ENCODE assay signal across 8 cellular contexts in genomic region chr5:170225326-170226137, GRCh38. TPM values are rescaled to one million over a fixed set of nuclear protein-coding genes. Genes with fewer than 3 reads are reported as not detected.
DNase-seq lines count a peak whose midpoint lies in the region; ATAC-seq and TF ChIP-seq lines count a peak whose summit lies in the region.

No MANE protein-coding gene starts in this region.

- H4K20me1 ChIP-seq in PC-9 (ENCODE audit: insufficient read depth) (no peaks in the 10 kb centered on the region), fibroblast of lung (ENCODE audit: control insufficient read depth, extremely low read depth, insufficient read depth, low read length) (no peaks in the 10 kb centered on the region), neural progenitor cell (ENCODE audit: low read depth) (no peaks in the 10 kb centered on the region)

- CTCF ChIA-PET in PC-9 (lab: Charles Lee) = interaction anchor here (0.8 to 1.0 kb wide), 2 partner anchors 202 to 408 kb away, joined by 3 to 6 read pairs; no protein-coding TSS in a partner anchor

- no peak overlapping the region for H3K27ac Mint-ChIP-seq in activated T-cell treated with anti-CD3 and anti-CD28 coated beads, Interleukin-2, amount 50 U/mL, for 24 hours
- peak overlapping the region; percentile 61 for H3K27ac Mint-ChIP-seq in neural progenitor cell
- H3K27ac Mint-ChIP-seq in stimulated activated naive CD8-positive, alpha-beta T cell treated with anti-CD3 and anti-CD28 coated beads, Interleukin-15, amount 100 ng/mL, for 72 hours = peak overlapping the region in 1 of 2 donors; percentile 90

- no peak overlapping the region for H3K4me2 ChIP-seq in PC-9
- no peak overlapping the region for H3K4me2 ChIP-seq in fibroblast of lung (ENCODE audit: extremely low read depth, insufficient read depth, low read length)
- no peak overlapping the region for H3K4me2 ChIP-seq in neural progenitor cell

- H3K4me3 Mint-ChIP-seq in activated T-cell treated with anti-CD3 and anti-CD28 coated beads, Interleukin-2, amount 50 U/mL, for 24 hours = no peak overlapping the region
- no peak overlapping the region for H3K4me3 Mint-ChIP-seq in neural progenitor cell
- H3K4me3 Mint-ChIP-seq in stimulated activated naive CD8-positive, alpha-beta T cell treated with anti-CD3 and anti-CD28 coated beads, Interleukin-15, amount 100 ng/mL, for 72 hours = no peak overlapping the region

- POLR2A ChIA-PET in PC-9 (lab: Charles Lee; ENCODE audit: unreplicated experiment) = interaction anchor here (0.6 kb wide), 1 partner anchor 1167 kb away, joined by 4 read pairs; no protein-coding TSS in a partner anchor

- H3K4me3 ChIP-seq in PC-9 (no peak overlapping the region), fibroblast of lung (replicated peaks in 1 of 4; ENCODE audit: control extremely low read depth in 1 of 4, insufficient read depth in 1 of 4, low read depth in 3 of 4, low read length in 4 of 4) (no peak overlapping the region), neural progenitor cell (no peak overlapping the region)

- H3K27ac ChIP-seq in PC-9 (no peak overlapping the region), fibroblast of lung (ENCODE audit: insufficient read depth, low read length) (no peak overlapping the region), neural progenitor cell (no peak overlapping the region)

- peak; percentile 78 for ATAC-seq in stimulated activated naive CD8-positive, alpha-beta T cell treated with anti-CD3 and anti-CD28 coated beads, Interleukin-15, amount 100 ng/mL, for 72 hours
- no peak for ATAC-seq in GM19324 (IDR thresholded peaks at IDR 0.05; ENCODE audit: low FRiP score, unreplicated experiment)

- intact Hi-C loops in PC-9 (cut with micrococcal nuclease; ENCODE audit: unreplicated experiment) = loop anchor here (1.0 kb wide), 2 partner anchors 196 to 408 kb away; no protein-coding TSS in a partner anchor

- H2AFZ ChIP-seq in PC-9 = no peak overlapping the region
- H2AFZ ChIP-seq in fibroblast of lung (ENCODE audit: low read length) = no peak overlapping the region
- peak overlapping the region; percentile 88 for H2AFZ ChIP-seq in neural progenitor cell (replicated peaks)

- H3K9me3 Mint-ChIP-seq in activated T-cell treated with anti-CD3 and anti-CD28 coated beads, Interleukin-2, amount 50 U/mL, for 24 hours = no peaks in the 10 kb centered on the region
- no peaks in the 10 kb centered on the region for H3K9me3 Mint-ChIP-seq in neural progenitor cell
- H3K9me3 Mint-ChIP-seq in stimulated activated naive CD8-positive, alpha-beta T cell treated with anti-CD3 and anti-CD28 coated beads, Interleukin-15, amount 100 ng/mL, for 72 hours = no peaks in the 10 kb centered on the region

- no TSS peak for BruUV-seq in PC-9 (replicated peaks; lab: Mats Ljungman, UMichigan)

- H3K9me3 ChIP-seq in PC-9 (ENCODE audit: insufficient read depth, low read depth) (no peaks in the 10 kb centered on the region), fibroblast of lung (ENCODE audit: control insufficient read depth, insufficient read depth, low read depth, low read length) (no peaks in the 10 kb centered on the region), neural progenitor cell (ENCODE audit: low read depth) (no peaks in the 10 kb centered on the region)

- no peaks in the 10 kb centered on the region for H3K36me3 ChIP-seq in PC-9 (ENCODE audit: low read depth)
- H3K36me3 ChIP-seq in fibroblast of lung (ENCODE audit: control insufficient read depth, insufficient read depth, low read length) = no peaks in the 10 kb centered on the region
- H3K36me3 ChIP-seq in neural progenitor cell = no peaks in the 10 kb centered on the region

- H3K9me2 ChIP-seq in PC-9 (ENCODE audit: insufficient read depth) = no peaks in the 10 kb centered on the region

- peaks cover 3% of the 10 kb centered on the region for H3K4me1 Mint-ChIP-seq in activated T-cell treated with anti-CD3 and anti-CD28 coated beads, Interleukin-2, amount 50 U/mL, for 24 hours (ENCODE audit: low read depth)
- peaks cover 51% of the 10 kb centered on the region for H3K4me1 Mint-ChIP-seq in neural progenitor cell
- H3K4me1 Mint-ChIP-seq in stimulated activated naive CD8-positive, alpha-beta T cell treated with anti-CD3 and anti-CD28 coated beads, Interleukin-15, amount 100 ng/mL, for 72 hours = peaks cover 13% of the 10 kb centered on the region

- no peaks in the 10 kb centered on the region for H3K27me3 Mint-ChIP-seq in activated T-cell treated with anti-CD3 and anti-CD28 coated beads, Interleukin-2, amount 50 U/mL, for 24 hours
- H3K27me3 Mint-ChIP-seq in neural progenitor cell (ENCODE audit: insufficient read depth, low read depth) = peaks cover 3% of the 10 kb centered on the region
- H3K27me3 Mint-ChIP-seq in stimulated activated naive CD8-positive, alpha-beta T cell treated with anti-CD3 and anti-CD28 coated beads, Interleukin-15, amount 100 ng/mL, for 72 hours = no peaks in the 10 kb centered on the region

- H3F3A ChIP-seq in PC-9 (ENCODE audit: insufficient read depth, low read depth) (peaks cover under 1% of the 10 kb centered on the region; the same call in 1 of the 2 replicates), neural progenitor cell (ENCODE audit: low read depth) (peaks cover 34% of the 10 kb centered on the region)

- H3K4me1 ChIP-seq in PC-9 (replicated peaks; ENCODE audit: insufficient read depth) (peaks cover 3% of the 10 kb centered on the region), fibroblast of lung (ENCODE audit: control insufficient read depth, extremely low read depth, insufficient read depth, low read length) (no peaks in the 10 kb centered on the region), neural progenitor cell (peaks cover 69% of the 10 kb centered on the region)

- peak; percentile 45 for DNase-seq in GDM1 (lab: John Stamatoyannopoulos, UW)
- peak; percentile 26 for DNase-seq in HS-5 (ENCODE audit: low read depth)
- peak; percentile 40 to 50 for DNase-seq in PC-9
- DNase-seq in activated T-cell treated with anti-CD3 and anti-CD28 coated beads, Interleukin-2, amount 50 U/mL, for 24 hours = peak; percentile 78
- peak; percentile 41 to 69 for DNase-seq in fibroblast of lung (ENCODE audit: low read depth in 2 of 2)
- peak; percentile 88 for DNase-seq in neural progenitor cell (ENCODE audit: low spot score)
- peak; percentile 62 to 71 for DNase-seq in stimulated activated naive CD8-positive, alpha-beta T cell treated with anti-CD3 and anti-CD28 coated beads, Interleukin-15, amount 100 ng/mL, for 72 hours

- no peak overlapping the region for H3K9ac ChIP-seq in fibroblast of lung (ENCODE audit: insufficient read depth, low read length)
- H3K9ac ChIP-seq in neural progenitor cell = no peak overlapping the region

- peak; percentile 88 for TF ChIP-seq CTCF in PC-9 (conservative IDR thresholded peaks at IDR 0.05)
- TF ChIP-seq CTCF in fibroblast of lung (conservative IDR thresholded peaks at IDR 0.05 in 1 of 2, IDR thresholded peaks at IDR 0.05 in 1 of 2; ENCODE audit: low read depth in 1 of 2, low read length in 2 of 2) = peak; percentile 72 to 77
- TF ChIP-seq CTCF in neural progenitor cell (IDR thresholded peaks at IDR 0.05) = peak; percentile 88

- no peaks in the 10 kb centered on the region for H3K79me2 ChIP-seq in PC-9 (ENCODE audit: low read depth)
- H3K79me2 ChIP-seq in fibroblast of lung (ENCODE audit: control insufficient read depth, insufficient read depth, low read length) = no peaks in the 10 kb centered on the region
- no peaks in the 10 kb centered on the region for H3K79me2 ChIP-seq in neural progenitor cell (ENCODE audit: low read depth)

- H3K36me3 Mint-ChIP-seq in activated T-cell treated with anti-CD3 and anti-CD28 coated beads, Interleukin-2, amount 50 U/mL, for 24 hours (ENCODE audit: low read depth) = no peaks in the 10 kb centered on the region
- H3K36me3 Mint-ChIP-seq in neural progenitor cell = no peaks in the 10 kb centered on the region

- H3K27me3 ChIP-seq in PC-9 (ENCODE audit: insufficient read depth, low read depth) = no peaks in the 10 kb centered on the region
- no peaks in the 10 kb centered on the region for H3K27me3 ChIP-seq in fibroblast of lung (ENCODE audit: control insufficient read depth, insufficient read depth, low read length)
- peaks cover 1% of the 10 kb centered on the region for H3K27me3 ChIP-seq in neural progenitor cell

RNA-seq across cellular contexts. Expression of gene C5orf58, which starts 7.3 kb away (rescaled TPM):
- not detected in 2 replicates for total RNA-seq in PC-9 (2021)
- not detected in 2 replicates for total RNA-seq in fibroblast of lung
- not detected in 2 replicates for polyA plus RNA-seq in fibroblast of lung
- not detected in 2 replicates for polyA plus RNA-seq in fibroblast of lung (2012)
- polyA minus RNA-seq in fibroblast of lung (ENCODE audit: low replicate concordance) = not detected in 2 replicates
- not detected in 2 replicates for total RNA-seq in neural progenitor cell (ENCODE audit: low replicate concordance)

Comparison
In these comparisons a context has a peak if more than half of its experiments do, and no peak if none do; other contexts are left out.
1. DNase-seq: peak in every context shown above with its lines; median percentile 88 in neural progenitor cell; 78 in activated T-cell treated with anti-CD3 and anti-CD28 coated beads, Interleukin-2, amount 50 U/mL, for 24 hours; 66 in stimulated activated naive CD8-positive, alpha-beta T cell treated with anti-CD3 and anti-CD28 coated beads, Interleukin-15, amount 100 ng/mL, for 72 hours; 55 in fibroblast of lung; 45 in GDM1; 45 in PC-9; 26 in HS-5.